ENCODE assay signal across 10 cellular contexts in the genomic region with DNA sequence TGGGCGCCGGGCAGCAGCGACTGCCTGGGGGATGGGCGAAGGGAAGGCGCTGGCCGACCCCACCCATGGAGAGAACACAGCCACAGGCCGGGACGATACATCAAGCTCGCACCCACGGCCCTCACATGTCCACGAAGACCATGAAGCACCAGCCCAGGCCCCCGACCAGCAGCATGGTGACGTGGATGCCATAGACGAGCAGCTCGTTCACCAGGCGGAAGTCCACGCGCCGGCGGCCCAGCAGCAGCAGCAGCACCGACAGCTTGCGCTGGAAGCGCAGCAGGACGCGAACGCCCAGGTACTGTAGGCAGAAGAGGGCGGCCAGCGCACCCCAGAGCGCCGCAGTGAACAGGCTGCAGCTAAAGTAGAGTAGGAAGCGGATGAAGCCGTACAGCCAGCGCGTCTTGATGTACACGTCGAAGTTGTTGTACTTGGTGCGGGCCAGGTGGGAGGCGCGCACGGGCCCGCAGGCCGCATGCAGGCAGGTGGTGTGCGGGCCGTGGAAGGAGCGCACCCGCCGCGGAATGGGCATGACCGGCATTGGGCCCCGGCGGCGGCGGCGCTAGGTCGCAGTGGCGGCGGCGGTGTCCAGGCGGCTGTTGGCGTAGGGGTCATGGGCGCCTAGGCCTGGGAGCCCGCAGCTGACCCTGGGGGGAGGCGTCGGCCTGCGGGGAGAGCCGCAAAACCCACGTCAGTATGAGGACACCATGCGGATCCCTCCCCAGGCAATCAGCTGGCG. TPM values are rescaled to one million over a fixed set of nuclear protein-coding genes. Genes with fewer than 3 reads are reported as not detected.
A peak's percentile ranks its signal among the peaks of the same experiment; 100 is the strongest.
DNase-seq lines count a peak whose midpoint lies in the region; ATAC-seq, FAIRE-seq and TF ChIP-seq lines count a peak whose summit lies in the region.
"Had no signal": no experiment of that assay in that cellular context is flagged by ENCODE, and none has a peak within 500 bp of the region (broad histone marks: within the 10 kb centered on the region; RNA-seq: fewer than 3 reads in every experiment).

No MANE protein-coding gene starts in this region.

- H3K4me1 ChIP-seq in BLaER1 treated with 17β-estradiol and CSF1 and Interleukin-3, amounts not matched to agents 10 nM and 100 nM = peaks cover 46 to 78% (median 58%) of the 10 kb centered on the region in 10 experiments

- H3K9me3 ChIP-seq in BLaER1 treated with 17β-estradiol and CSF1 and Interleukin-3, amounts not matched to agents 10 nM and 100 nM (replicated peaks in 1 of 11) = no peaks in the 10 kb centered on the region
- H3K9me3 ChIP-seq: tibial artery had no signal

- peak overlapping the region; percentile 83 to 100 (median 94); a peak in 19 of 22 replicates for H3K4me2 ChIP-seq in BLaER1 treated with 17β-estradiol and CSF1 and Interleukin-3, amounts not matched to agents 10 nM and 100 nM

- TF ChIP-seq POLR2A in GM18951 (IDR thresholded peaks at IDR 0.05; ENCODE audit: extremely low read depth, insufficient read depth, insufficient read length) (peak; percentile 24), GM12891 (IDR thresholded peaks at IDR 0.05; ENCODE audit: low read depth, low read length) (no peak)

- peak overlapping the region; percentile 41 for H3K4me3 Mint-ChIP-seq in activated T-helper 17 cell treated with anti-CD3 and anti-CD28 coated beads, Interleukin-2, amount 50 U/mL, for 72 hours
- H3K4me3 Mint-ChIP-seq in natural killer cell = peak overlapping the region; percentile 31

- no peak overlapping the region for H3K27ac Mint-ChIP-seq in activated T-helper 17 cell treated with anti-CD3 and anti-CD28 coated beads, Interleukin-2, amount 50 U/mL, for 72 hours
- peak overlapping the region in 1 of 2 donors; percentile 46 for H3K27ac Mint-ChIP-seq in natural killer cell

- FAIRE-seq in GM12891 (lab: Jason Lieb, UNC) = no peak

- H3K9ac ChIP-seq in BLaER1 treated with 17β-estradiol and CSF1 and Interleukin-3, amounts not matched to agents 10 nM and 100 nM = peak overlapping the region in 10 of 11 experiments; percentile 89 to 98 (median 96); a peak in 15 of 22 replicates

- H3K27me3 ChIP-seq in BLaER1 treated with 17β-estradiol and CSF1 and Interleukin-3, amounts not matched to agents 10 nM and 100 nM = no peaks in the 10 kb centered on the region
- H3K27me3 ChIP-seq: tibial artery had no signal

- peak overlapping the region in 5 of 11 experiments; percentile 91 to 95 (median 94); a peak in 8 of 22 replicates for H3K27ac ChIP-seq in BLaER1 treated with 17β-estradiol and CSF1 and Interleukin-3, amounts not matched to agents 10 nM and 100 nM

- H3K36me3 Mint-ChIP-seq in activated T-helper 17 cell treated with anti-CD3 and anti-CD28 coated beads, Interleukin-2, amount 50 U/mL, for 72 hours (ENCODE audit: low read depth) = peaks cover 9% of the 10 kb centered on the region
- no peaks in the 10 kb centered on the region for H3K36me3 Mint-ChIP-seq in natural killer cell

- H3K27me3 Mint-ChIP-seq in activated T-helper 17 cell treated with anti-CD3 and anti-CD28 coated beads, Interleukin-2, amount 50 U/mL, for 72 hours = no peaks in the 10 kb centered on the region
- no peaks in the 10 kb centered on the region for H3K27me3 Mint-ChIP-seq in natural killer cell (ENCODE audit: low read depth in 2 of 2)

- no peaks in the 10 kb centered on the region for H3K9me3 Mint-ChIP-seq in activated T-helper 17 cell treated with anti-CD3 and anti-CD28 coated beads, Interleukin-2, amount 50 U/mL, for 72 hours
- H3K9me3 Mint-ChIP-seq in natural killer cell = no peaks in the 10 kb centered on the region

- H3K4me1 Mint-ChIP-seq in activated T-helper 17 cell treated with anti-CD3 and anti-CD28 coated beads, Interleukin-2, amount 50 U/mL, for 72 hours = peaks cover 7% of the 10 kb centered on the region
- H3K4me1 Mint-ChIP-seq in natural killer cell = peaks cover 0 to 19% of the 10 kb centered on the region in 2 donors

- no peak for ATAC-seq in activated T-helper 17 cell treated with anti-CD3 and anti-CD28 coated beads, Interleukin-2, amount 50 U/mL, for 72 hours (replicated peaks)
- ATAC-seq in natural killer cell (no peak), GM21529 (IDR thresholded peaks at IDR 0.05; ENCODE audit: unreplicated experiment) (no peak)

- intact Hi-C loops in natural killer cell (cut with micrococcal nuclease) = no loop called here

- in situ Hi-C loops in GM18951 (cut with MboI; ENCODE audit: low sequenced_read_pairs, unreplicated experiment) = loop anchor here (10.0 kb wide), 1 partner anchor 152 kb away; the partner anchor contains the start of gene UBAC1

- no peak for TF ChIP-seq CTCF in natural killer cell (IDR thresholded peaks at IDR 0.05)

- DNase-seq in natural killer cell (no peak), NCI-H524 (lab: John Stamatoyannopoulos, UW) (no peak), GM12891 (ENCODE audit: insufficient read length, low spot score) (no peak), NCI-H1417 (lab: John Stamatoyannopoulos, UW) (no peak)
- DNase-seq: SW 1271, tibial artery had no signal

- peaks cover 18 to 38% (median 28%) of the 10 kb centered on the region in 11 experiments for H3K36me3 ChIP-seq in BLaER1 treated with 17β-estradiol and CSF1 and Interleukin-3, amounts not matched to agents 10 nM and 100 nM

- H4K20me1 ChIP-seq in BLaER1 treated with 17β-estradiol and CSF1 and Interleukin-3, amounts not matched to agents 10 nM and 100 nM = peaks cover 0 to 21% (median 0%) of the 10 kb centered on the region in 11 experiments; a peak in 4 of 22 replicates

- H3K4me3 ChIP-seq in BLaER1 treated with 17β-estradiol and CSF1 and Interleukin-3, amounts not matched to agents 10 nM and 100 nM = peak overlapping the region in 6 of 10 experiments; percentile 84 to 99 (median 93); a peak in 2 of 20 replicates

TF ChIP-seq in GM12891, 5 proteins besides CTCF, POLR2A, EP300 and RAD21:
- TF ChIP-seq POU2F2 (IDR thresholded peaks at IDR 0.05; ENCODE audit: low read depth, low read length) (no peak), SPI1 (IDR thresholded peaks at IDR 0.05; ENCODE audit: low read depth, low read length) (no peak), POLR2AphosphoS5 (IDR thresholded peaks at IDR 0.05; ENCODE audit: low read depth, low read length) (no peak), TAF1 (IDR thresholded peaks at IDR 0.05; ENCODE audit: low read depth, low read length) (no peak), PAX5 (IDR thresholded peaks at IDR 0.05; ENCODE audit: insufficient read depth, low read length, severe bottlenecking) (no peak)

RNA-seq across cellular contexts. Expression of gene TMEM250, which starts 2.1 kb away (rescaled TPM):
- 10 to 100 TPM; 28.2 to 37.7 TPM for total RNA-seq in activated T-helper 17 cell treated with anti-CD3 and anti-CD28 coated beads, Interleukin-2, amount 50 U/mL, for 72 hours
- 10 to 100 TPM; 19.5 to 34.3 (median 33.6) TPM for total RNA-seq in natural killer cell
- 7.7 TPM for polyA plus RNA-seq in GM12891 (2012; ENCODE audit: low read depth, missing spikeins)

RNA-seq across cellular contexts. Expression of gene NACC2, which starts 21.4 kb away (rescaled TPM):
- 1 to 10 TPM; 7.8 to 9.7 TPM for total RNA-seq in activated T-helper 17 cell treated with anti-CD3 and anti-CD28 coated beads, Interleukin-2, amount 50 U/mL, for 72 hours
- 10 to 100 TPM; 14.5 to 21.6 (median 21.2) TPM for total RNA-seq in natural killer cell
- 0.39 TPM for polyA plus RNA-seq in GM12891 (2012; ENCODE audit: low read depth, missing spikeins)
